9 cellular contexts compared by ENCODE assay signal in genomic region chr7:100705341-100705752, GRCh38. TPM values are rescaled to one million over a fixed set of nuclear protein-coding genes. Genes with fewer than 3 reads are reported as not detected.
DNase-seq lines count a peak whose midpoint lies in the region; ATAC-seq and TF ChIP-seq lines count a peak whose summit lies in the region.
"Had no signal": no experiment of that assay in that cellular context is flagged by ENCODE, and none has a peak within 500 bp of the region (broad histone marks: within the 10 kb centered on the region; RNA-seq: fewer than 3 reads in every experiment).

No MANE protein-coding gene starts in this region.

- ATAC-seq in GM19351 (IDR thresholded peaks at IDR 0.05; ENCODE audit: unreplicated experiment) (peak; percentile 58), HG03460 (IDR thresholded peaks at IDR 0.05; ENCODE audit: unreplicated experiment) (peak; percentile 52), mucosa of descending colon (peak; percentile 78)

- H3K9me3 Mint-ChIP-seq in CD4-positive, alpha-beta memory T cell, result no peaks in the 10 kb centered on the region

- no peaks in the 10 kb centered on the region for H3K36me3 ChIP-seq in CD4-positive, alpha-beta memory T cell (ENCODE audit: insufficient read depth, low read length)
- no peaks in the 10 kb centered on the region for H3K36me3 ChIP-seq in mucosa of descending colon (ENCODE audit: low read depth)

- TF ChIP-seq CTCF in mucosa of descending colon (IDR thresholded peaks at IDR 0.05), result peak; percentile 92

- H3K27me3 Mint-ChIP-seq in CD4-positive, alpha-beta memory T cell, result peaks cover 2 to 5% of the 10 kb centered on the region in 2 donors

- POLR2A ChIA-PET in CD4-positive, alpha-beta memory T cell (lab: Charles Lee; ENCODE audit: partially characterized antibody), result interaction anchor here (0.7 to 3.1 kb wide), 35 partner anchors 9 to 579 kb away, joined by 3 to 48 read pairs (median 7); partner anchors contain the start of genes FBXO24, FIS1, GIGYF1 and GNB2

- peak; percentile 68 to 77 (median 69) for DNase-seq in CD4-positive, alpha-beta memory T cell
- DNase-seq in NOMO-1 (lab: John Stamatoyannopoulos, UW; ENCODE audit: unreplicated experiment in 2 of 2), result peak; percentile 80 to 84
- DNase-seq in activated T-cell treated with anti-CD3 and anti-CD28 coated beads for 24 hours (ENCODE audit: low read depth), result peak; percentile 76
- DNase-seq in epithelial cell of prostate (ENCODE audit: low read depth, low spot score), result no peak
- peak; percentile 85 to 90 (median 88) for DNase-seq in mucosa of descending colon
- peak; percentile 93 for DNase-seq in stimulated activated CD8-positive, alpha-beta memory T cell treated with anti-CD3 and anti-CD28 coated beads, Interleukin-4, amount 100 ng/mL, for 48 hours

- peak overlapping the region; percentile 79 for H3K27ac ChIP-seq in CD4-positive, alpha-beta memory T cell (ENCODE audit: low read depth, low read length)
- peak overlapping the region; percentile 58 for H3K27ac ChIP-seq in epithelial cell of prostate

- H3K27ac Mint-ChIP-seq in CD4-positive, alpha-beta memory T cell, result peak overlapping the region; percentile 90 to 98 (median 96)

- peak overlapping the region; percentile 93 to 100 (median 96) for H3K4me3 Mint-ChIP-seq in CD4-positive, alpha-beta memory T cell

- H3K4me1 Mint-ChIP-seq in CD4-positive, alpha-beta memory T cell, result peaks cover 5 to 18% (median 11%) of the 10 kb centered on the region in 4 donors

- no peaks in the 10 kb centered on the region for H3K27me3 ChIP-seq in CD4-positive, alpha-beta memory T cell (ENCODE audit: insufficient read depth, low read length)

- peaks cover 16% of the 10 kb centered on the region for H3K4me1 ChIP-seq in CD4-positive, alpha-beta memory T cell (ENCODE audit: insufficient read depth, low read length)
- peaks cover 13% of the 10 kb centered on the region for H3K4me1 ChIP-seq in mucosa of descending colon (ENCODE audit: low read depth)

- CTCF ChIA-PET in CD4-positive, alpha-beta memory T cell (lab: Charles Lee; ENCODE audit: partially characterized antibody), result interaction anchor here (0.7 to 5.0 kb wide), 53 partner anchors 9 to 689 kb away, joined by 3 to 62 read pairs (median 4); partner anchors contain the start of genes EPO, FBXO24, GIGYF1 and GNB2

- peak overlapping the region; percentile 89 to 90 for H3K4me3 ChIP-seq in CD4-positive, alpha-beta memory T cell (ENCODE audit: low read length in 2 of 2)
- peak overlapping the region; percentile 52 for H3K4me3 ChIP-seq in mucosa of descending colon

- H3K9me3 ChIP-seq in CD4-positive, alpha-beta memory T cell (ENCODE audit: control insufficient read depth in 1 of 2, low read length in 2 of 2), result no peaks in the 10 kb centered on the region
- H3K9me3 ChIP-seq in mucosa of descending colon, result no peaks in the 10 kb centered on the region

- H3K36me3 Mint-ChIP-seq in CD4-positive, alpha-beta memory T cell, result peaks cover 3 to 13% of the 10 kb centered on the region in 2 donors

- intact Hi-C loops in CD4-positive, alpha-beta memory T cell (cut with micrococcal nuclease), result loop anchor here (1.0 to 10.0 kb wide), 7 partner anchors 11 to 549 kb away; partner anchors contain the start of genes FBXO24, GIGYF1, GNB2 and LRCH4
- intact Hi-C loops in mucosa of descending colon (cut with DNase I, micrococcal nuclease), result loop anchor here in 1 of 2 donors (10.0 kb wide), 1 partner anchor 159 kb away; the partner anchor contains the start of gene TRIP6

RNA-seq across cellular contexts. Expression of gene POP7, which starts 0.6 kb away (rescaled TPM):
- total RNA-seq in CD4-positive, alpha-beta memory T cell, result 10 to 100 TPM; 14.6 to 16.0 TPM
- 10 to 100 TPM; 43.7 to 49.9 TPM for polyA plus RNA-seq in CD4-positive, alpha-beta memory T cell
- total RNA-seq in mucosa of descending colon, result 10 to 100 TPM; 24.8 to 28.9 (median 26.8) TPM

RNA-seq across cellular contexts. Expression of gene GIGYF1, which starts 11.3 kb away (rescaled TPM):
- 100 to 1,000 TPM; 116 to 118 TPM for total RNA-seq in CD4-positive, alpha-beta memory T cell
- polyA plus RNA-seq in CD4-positive, alpha-beta memory T cell, result 1 to 10 TPM in 1 of 2 donors, under 1 TPM in 1; 0.19 to 3.1 TPM
- total RNA-seq in mucosa of descending colon, result 10 to 100 TPM; 34.6 to 49.8 (median 48.1) TPM

RNA-seq across cellular contexts. Expression of gene EPO, which starts 14.9 kb away (rescaled TPM):
- total RNA-seq in CD4-positive, alpha-beta memory T cell, result not detected
- not detected for polyA plus RNA-seq in CD4-positive, alpha-beta memory T cell
- total RNA-seq in mucosa of descending colon, result not detected
- total RNA-seq: pulmonary artery endothelial cell had no signal

RNA-seq across cellular contexts. Expression of gene ZAN, which starts 28.0 kb away (rescaled TPM):
- not detected for total RNA-seq in CD4-positive, alpha-beta memory T cell
- polyA plus RNA-seq in CD4-positive, alpha-beta memory T cell, result not detected
- not detected for total RNA-seq in mucosa of descending colon
- total RNA-seq: pulmonary artery endothelial cell had no signal

RNA-seq across cellular contexts. Expression of gene GNB2, which starts 31.8 kb away (rescaled TPM):
- 100 to 1,000 TPM; 138 to 144 TPM for total RNA-seq in CD4-positive, alpha-beta memory T cell
- polyA plus RNA-seq in CD4-positive, alpha-beta memory T cell, result 10 to 100 TPM; 48.3 to 60.7 TPM
- 100 to 1,000 TPM; 197 to 257 (median 232) TPM for total RNA-seq in mucosa of descending colon
